8 cellular contexts compared by ENCODE assay signal in genomic region chr7:1136841-1137516, GRCh38. TPM values are rescaled to one million over a fixed set of nuclear protein-coding genes. Genes with fewer than 3 reads are reported as not detected.
DNase-seq lines count a peak whose midpoint lies in the region; ATAC-seq, FAIRE-seq and TF ChIP-seq lines count a peak whose summit lies in the region.

No MANE protein-coding gene starts in this region.

- TF ChIP-seq RAD21 in A549 (conservative IDR thresholded peaks at IDR 0.05 in 1 of 2, IDR thresholded peaks at IDR 0.05 in 1 of 2) = no peak
- no peak for TF ChIP-seq RAD21 in H1 (IDR thresholded peaks at IDR 0.05 in 1 of 2, conservative IDR thresholded peaks at IDR 0.05 in 1 of 2; ENCODE audit: low read depth in 2 of 2, low read length in 2 of 2)

- H4K20me1 ChIP-seq in H1 (replicated peaks in 1 of 2; ENCODE audit: control insufficient read depth in 1 of 2, insufficient read depth in 2 of 2, low read length in 2 of 2) = peaks cover 0 to 3% of the 10 kb centered on the region in 2 experiments

- H4K8ac ChIP-seq in H1 (ENCODE audit: extremely low read depth, insufficient read depth, low read length) = no peak overlapping the region

- H3K27ac ChIP-seq in A549 (peak overlapping the region; percentile 84 to 97; a peak in 4 of 6 replicates), Peyer's patch (no peak overlapping the region), H1 (ENCODE audit: low read depth, low read length) (no peak overlapping the region), ovary (no peak overlapping the region)

- TF ChIP-seq CTCF in A549 (IDR thresholded peaks at IDR 0.05) = no peak
- no peak for TF ChIP-seq CTCF in GM12865 (IDR thresholded peaks at IDR 0.05; ENCODE audit: insufficient read depth, low read depth, low read length, missing control alignments)
- TF ChIP-seq CTCF in Peyer's patch (IDR thresholded peaks at IDR 0.05) = no peak
- TF ChIP-seq CTCF in H1 (IDR thresholded peaks at IDR 0.05; ENCODE audit: control extremely low read depth in 1 of 3, insufficient read depth in 1 of 3, low read depth in 1 of 3, low read length in 3 of 3) = no peak
- TF ChIP-seq CTCF in ovary (IDR thresholded peaks at IDR 0.05) = no peak
- TF ChIP-seq CTCF in GM20000 (IDR thresholded peaks at IDR 0.05; ENCODE audit: extremely low read depth, missing control alignments) = no peak
- TF ChIP-seq CTCF in GM13977 (IDR thresholded peaks at IDR 0.05; ENCODE audit: extremely low read depth, insufficient read depth, missing control alignments) = no peak

- POLR2A ChIA-PET in A549 (lab: Yijun Ruan, JAX) (interaction anchor here (0.9 to 2.3 kb wide), 4 partner anchors 12 to 162 kb away, joined by 3 to 17 read pairs (median 7); partner anchors contain the start of gene COX19), H1 (lab: Charles Lee; ENCODE audit: partially characterized antibody) (interaction anchor here (0.6 to 2.4 kb wide), 5 partner anchors 13 to 300 kb away, joined by 3 to 15 read pairs (median 3); no protein-coding TSS in a partner anchor)

- DNase-seq in A549 (ENCODE audit: low read depth in 1 of 2, low spot score in 1 of 2) (peak; percentile 39 to 60), GM12865 (ENCODE audit: low read depth) (no peak), Peyer's patch (no peak), H1 (ENCODE audit: low read depth in 1 of 2, low spot score in 2 of 2) (peak in 1 of 2 experiments; percentile 52), ovary (peak in 1 of 5 donors; percentile 7), GM20000 (ENCODE audit: low spot score) (no peak), GM13977 (ENCODE audit: low spot score) (no peak)
- no peak for DNase-seq in activated CD4-positive, CD25-positive, alpha-beta regulatory T cell (lab: John Stamatoyannopoulos, UW)

- H3K4me2 ChIP-seq in A549 (peak overlapping the region; percentile 92), H1 (ENCODE audit: insufficient read depth in 1 of 2, low read depth in 2 of 2, low read length in 2 of 2) (peak overlapping the region; percentile 63 to 92)

- peaks cover 12% of the 10 kb centered on the region for H3K79me1 ChIP-seq in H1 (ENCODE audit: low read depth, low read length)

- no peak for TF ChIP-seq EP300 in A549 (IDR thresholded peaks at IDR 0.05)
- TF ChIP-seq EP300 in H1 (IDR thresholded peaks at IDR 0.05; ENCODE audit: borderline replicate concordance in 1 of 2, low read depth in 2 of 2, low read length in 2 of 2) = no peak
- TF ChIP-seq EP300 in ovary (IDR thresholded peaks at IDR 0.05) = no peak

- no peak overlapping the region for H4K5ac ChIP-seq in H1 (ENCODE audit: insufficient read length, low read depth, low read length)

- no peak overlapping the region for H3K56ac ChIP-seq in H1 (replicated peaks; ENCODE audit: insufficient read length, low read depth, low read length)

- no peak overlapping the region for H2AFZ ChIP-seq in H1 (ENCODE audit: low read length)

- intact Hi-C loops in ovary (cut with DNase I) = no loop called here

- whole genome bisulfite sequencing in A549 (ENCODE audit: missing lambda C conversion rate) = 24% methylated on average over 9 of the region's 9 CpGs
- WGBS in H1 (ENCODE audit: extremely low coverage in 1 of 2, insufficient coverage in 1 of 2, insufficient read length in 1 of 2, insufficient replicate concordance in 2 of 2, low coverage in 1 of 2, low lambda C conversion rate in 2 of 2, missing lambda C conversion rate in 1 of 2), 2 experiments = 38% methylated on average over 9 of the region's 9 CpGs; no CpG with 5 or more reads in 1 of the 2 experiments
- WGBS in ovary, 3 donors = 17 to 24% (median 19%) methylated on average over 9 of the region's 9 CpGs

- no peak overlapping the region for H2BK5ac ChIP-seq in H1 (ENCODE audit: low read depth, low read length)

- peaks cover 7% of the 10 kb centered on the region for H3K23me2 ChIP-seq in H1 (ENCODE audit: low read depth, low read length)

- peak overlapping the region in 2 of 4 experiments; percentile 39 to 74; a peak in 1 of 7 replicates for H3K9ac ChIP-seq in H1 (replicated peaks in 1 of 4; ENCODE audit: extremely low read depth in 1 of 4, low read depth in 3 of 4, low read length in 3 of 4)

- FAIRE-seq in A549 (lab: Jason Lieb, UNC) = no peak
- no peak for FAIRE-seq in H1 (lab: Jason Lieb, UNC)

- no peak overlapping the region for H2BK15ac ChIP-seq in H1 (ENCODE audit: low read length)

- CTCF ChIA-PET in A549 (lab: Yijun Ruan, JAX) (interaction anchor here (0.7 to 3.7 kb wide), 11 partner anchors 12 to 144 kb away, joined by 3 to 24 read pairs (median 8); partner anchors contain the start of gene GPER1), H1 (lab: Charles Lee; ENCODE audit: partially characterized antibody) (interaction anchor here (0.6 to 5.1 kb wide), 9 partner anchors 11 to 1199 kb away, joined by 3 to 24 read pairs (median 3); no protein-coding TSS in a partner anchor)

- peak; percentile 42 to 50; a peak in 4 of 6 replicates for ATAC-seq in A549

- no peak for TF ChIP-seq POLR2A in A549 (IDR thresholded peaks at IDR 0.05; ENCODE audit: low read length)
- TF ChIP-seq POLR2A in Peyer's patch (IDR thresholded peaks at IDR 0.05) = no peak
- no peak for TF ChIP-seq POLR2A in H1 (IDR thresholded peaks at IDR 0.05; ENCODE audit: control extremely low read depth in 1 of 2, low read depth in 2 of 2, low read length in 2 of 2)
- no peak for TF ChIP-seq POLR2A in ovary (IDR thresholded peaks at IDR 0.05)

- H3K18ac ChIP-seq in H1 (ENCODE audit: extremely low read depth, low read length) = no peak overlapping the region

- H2BK12ac ChIP-seq in H1 (ENCODE audit: low read depth, low read length) = no peak overlapping the region

- H3K4me1 ChIP-seq in A549 (peaks cover 8% of the 10 kb centered on the region; the same call in 2 of the 3 replicates), Peyer's patch (peaks cover 0 to 17% (median 9%) of the 10 kb centered on the region in 4 donors), H1 (replicated peaks in 1 of 4; ENCODE audit: control insufficient read depth in 3 of 4, insufficient read depth in 4 of 4, low read length in 3 of 4) (peaks cover 0 to 6% (median 2%) of the 10 kb centered on the region in 4 experiments; a peak in 4 of 7 replicates), ovary (ENCODE audit: insufficient read depth) (peaks cover 9% of the 10 kb centered on the region)

- H3K4me3 ChIP-seq in A549 = peak overlapping the region; percentile 70
- peak overlapping the region; percentile 68 for H3K4me3 ChIP-seq in GM12865 (ENCODE audit: low read depth, low read length)
- peak overlapping the region; percentile 70 to 93 (median 82) for H3K4me3 ChIP-seq in Peyer's patch
- H3K4me3 ChIP-seq in H1 (ENCODE audit: extremely low read depth in 1 of 4, insufficient read depth in 2 of 4, low read depth in 3 of 4, low read length in 4 of 4) = peak overlapping the region; percentile 50 to 76 (median 67); a peak in 7 of 8 replicates
- peak overlapping the region; percentile 60 for H3K4me3 ChIP-seq in ovary

- peaks cover 4 to 30% of the 10 kb centered on the region in 2 experiments for H3K79me2 ChIP-seq in H1 (ENCODE audit: control insufficient read depth in 1 of 2, insufficient read depth in 2 of 2, low read length in 2 of 2)

- no peak overlapping the region for H3K14ac ChIP-seq in H1 (ENCODE audit: insufficient read length)

- no peak overlapping the region; the same call in 1 of the 2 replicates for H2AK5ac ChIP-seq in H1 (ENCODE audit: low read depth, low read length)

- in situ Hi-C loops in GM13977 (cut with MboI; ENCODE audit: low pct_unique_long_range_greater_than_20kb, low sequenced_read_pairs, unreplicated experiment) = loop anchor here (10.0 kb wide), 1 partner anchor 52 kb away; the partner anchor contains the start of gene GPER1

- H3K23ac ChIP-seq in H1 (ENCODE audit: insufficient read length) = no peak overlapping the region

- no peak overlapping the region for H4K91ac ChIP-seq in H1 (replicated peaks; ENCODE audit: insufficient read length, low read length)

- no peaks in the 10 kb centered on the region for H3K36me3 ChIP-seq in Peyer's patch
- no peaks in the 10 kb centered on the region for H3K36me3 ChIP-seq in H1 (ENCODE audit: control insufficient read depth in 2 of 4, insufficient read depth in 4 of 4, low read length in 3 of 4)
- no peaks in the 10 kb centered on the region for H3K36me3 ChIP-seq in ovary

- H2BK20ac ChIP-seq in H1 (ENCODE audit: low read length) = no peak overlapping the region

- no peak overlapping the region for H3K4ac ChIP-seq in H1 (replicated peaks; ENCODE audit: insufficient read length, low read depth, low read length)

- H3K9me3 ChIP-seq in A549 = no peaks in the 10 kb centered on the region
- no peaks in the 10 kb centered on the region for H3K9me3 ChIP-seq in Peyer's patch
- H3K9me3 ChIP-seq in H1 (ENCODE audit: insufficient read depth in 2 of 2, low read depth in 1 of 2, low read length in 1 of 2) = peaks cover 0 to 2% of the 10 kb centered on the region in 2 experiments; a peak in 1 of 4 replicates
- H3K9me3 ChIP-seq in ovary = no peaks in the 10 kb centered on the region

- H2BK120ac ChIP-seq in H1 (replicated peaks; ENCODE audit: low read depth, low read length) = no peak overlapping the region

- H3K27me3 ChIP-seq in Peyer's patch (no peaks in the 10 kb centered on the region), H1 (replicated peaks in 1 of 4; ENCODE audit: control insufficient read depth in 3 of 4, extremely low read depth in 1 of 4, insufficient read depth in 3 of 4, low read length in 3 of 4) (no peaks in the 10 kb centered on the region), ovary (no peaks in the 10 kb centered on the region)

RNA-seq across cellular contexts. Expression of gene ZFAND2A, which starts 23.0 kb away (rescaled TPM):
- polyA plus RNA-seq in A549 (2011; rRNA removed) (88.6 and 105 TPM in 2 replicates), A549 (2017; fragmentation: RNase III; extraction: RNeasy Plus Mini Kit Qiagen cat#74134 plus additional on column Dnase treatment) (40.7 to 44.1 TPM (median 43.7 TPM) in 3 replicates), H1 (2011; rRNA removed) (17.7 and 20.3 TPM in 2 replicates), ovary (10 to 100 TPM; 26.9 to 34.9 TPM)
- 61.5 and 62.1 TPM in 2 replicates for polyA plus RNA-seq in A549 (2012; cell fraction: cytosol; rRNA removed)
- polyA plus RNA-seq in A549 (2012; cell fraction: nucleus; rRNA removed) = 34.2 and 40.6 TPM in 2 replicates
- 31.9 and 40.0 TPM in 2 replicates for polyA minus RNA-seq in A549 (2011; rRNA and poly(A)+ RNA removed)
- total RNA-seq in Peyer's patch (10 to 100 TPM; 16.0 to 30.5 (median 24.8) TPM), ovary (10 to 100 TPM in 6 of 7 donors, 1 to 10 TPM in 1; 8.1 to 24.9 (median 16.9) TPM)
- 15.5 and 16.6 TPM in 2 replicates for total RNA-seq in H1 (2021; fragmentation: NEBNext Ultra II Directional; extraction: Animal tissue kit (Norgen Biotek cat#: 25700))
- 22.7 TPM for polyA plus RNA-seq in H1 (2011; cell fraction: cytosol; rRNA removed)
- polyA plus RNA-seq in H1 (2011; cell fraction: nucleus; rRNA removed) = 12.6 TPM
- polyA plus RNA-seq in H1 (2012, experiment 1 of 2) = 18.9 to 23.2 TPM (median 21.4 TPM) in 4 replicates
- polyA plus RNA-seq in H1 (2012, experiment 2 of 2) = 18.0 TPM
- 7.9 TPM for polyA plus RNA-seq in H1 (2013, experiment 1 of 2)
- polyA plus RNA-seq in H1 (2013, experiment 2 of 2) = 8.7 TPM
- polyA minus RNA-seq in H1 (2011; rRNA and poly(A)+ RNA removed) = 9.8 and 10.7 TPM in 2 replicates
- 7.8 TPM for polyA minus RNA-seq in H1 (2011; cell fraction: cytosol; rRNA and poly(A)+ RNA removed)
- 7.3 TPM for polyA minus RNA-seq in H1 (2011; cell fraction: nucleus; rRNA and poly(A)+ RNA removed)

RNA-seq across cellular contexts. Expression of gene GPER1, which starts 49.1 kb away (rescaled TPM):
- polyA plus RNA-seq in A549 (2011; rRNA removed) (0.23 and 0.30 TPM in 2 replicates), A549 (2017; fragmentation: RNase III; extraction: RNeasy Plus Mini Kit Qiagen cat#74134 plus additional on column Dnase treatment) (0.50 to 0.80 TPM (median 0.54 TPM) in 3 replicates), H1 (2011; rRNA removed) (0.47 and 0.78 TPM in 2 replicates), ovary (1 to 10 TPM; 2.0 to 2.9 TPM)
- 0.46 and 0.70 TPM in 2 replicates for polyA plus RNA-seq in A549 (2012; cell fraction: cytosol; rRNA removed)
- polyA plus RNA-seq in A549 (2012; cell fraction: nucleus; rRNA removed) = 0.72 and 0.91 TPM in 2 replicates
- polyA minus RNA-seq in A549 (2011; rRNA and poly(A)+ RNA removed) = 0.44 and 0.45 TPM in 2 replicates
- total RNA-seq in Peyer's patch (1 to 10 TPM in 3 of 4 donors, under 1 TPM in 1; 0.53 to 8.3 (median 2.1) TPM), ovary (1 to 10 TPM in 6 of 7 donors, under 1 TPM in 1; 0.48 to 7.5 (median 3.2) TPM)
- 0.24 and 0.52 TPM in 2 replicates for total RNA-seq in H1 (2021; fragmentation: NEBNext Ultra II Directional; extraction: Animal tissue kit (Norgen Biotek cat#: 25700))
- polyA plus RNA-seq in H1 (2011; cell fraction: cytosol; rRNA removed) = 0.56 TPM
- 1.00 TPM for polyA plus RNA-seq in H1 (2011; cell fraction: nucleus; rRNA removed)
- polyA plus RNA-seq in H1 (2012, experiment 1 of 2) = 0.36 to 0.68 TPM (median 0.62 TPM) in 4 replicates
- polyA plus RNA-seq in H1 (2012, experiment 2 of 2) = 0.17 TPM
- polyA plus RNA-seq in H1 (2013, experiment 1 of 2) = 0.20 TPM
- polyA plus RNA-seq in H1 (2013, experiment 2 of 2) = 0.20 TPM
- 0.16 and 0.27 TPM in 2 replicates for polyA minus RNA-seq in H1 (2011; rRNA and poly(A)+ RNA removed)
- polyA minus RNA-seq in H1 (2011; cell fraction: cytosol; rRNA and poly(A)+ RNA removed) = not detected
- polyA minus RNA-seq in H1 (2011; cell fraction: nucleus; rRNA and poly(A)+ RNA removed) = 0.70 TPM

Comparison
In these comparisons a context has a peak if more than half of its experiments do, and no peak if none do; other contexts are left out.
1. DNase-seq: peak in A549 (2 of 2); none in GM12865 (single experiment), Peyer's patch (0 of 3), GM20000 (single experiment), GM13977 (single experiment) and activated CD4-positive, CD25-positive, alpha-beta regulatory T cell (0 of 4).
2. H3K27ac ChIP-seq: peak in A549 (2 of 2); none in Peyer's patch (0 of 4), H1 (single experiment) and ovary (0 of 2).
3. Peak in every context shown above with its lines, with median percentiles within 50 percentile points of each other: H3K4me3 ChIP-seq.